8 cellular contexts compared by ENCODE assay signal in genomic region chr6:132798820-132799538, GRCh38. TPM values are rescaled to one million over a fixed set of nuclear protein-coding genes. Genes with fewer than 3 reads are reported as not detected.
DNase-seq lines count a peak whose midpoint lies in the region; FAIRE-seq and TF ChIP-seq lines count a peak whose summit lies in the region.

No MANE protein-coding gene starts in this region.

- no peak for FAIRE-seq in astrocyte (lab: Jason Lieb, UNC)

- H3K36me3 Mint-ChIP-seq in astrocyte (ENCODE audit: low read depth, unreplicated experiment), result no peaks in the 10 kb centered on the region

- H3K9me3 ChIP-seq in astrocyte (ENCODE audit: insufficient read depth, low read depth, low read length), result peaks cover 2% of the 10 kb centered on the region

- no peaks in the 10 kb centered on the region for H3K9me3 Mint-ChIP-seq in astrocyte (ENCODE audit: unreplicated experiment)

- DNase-seq in HFF-Myc (ENCODE audit: extremely low read depth, low read depth), result no peak
- DNase-seq in NAMALWA (ENCODE audit: low spot score), result peak; percentile 88
- peak; percentile 42 to 72 (median 55) for DNase-seq in T-helper 1 cell
- DNase-seq in astrocyte (ENCODE audit: low read depth), result no peak
- peak in 39 of 51 donors; percentile 2 to 80 (median 28) for DNase-seq in hypothalamus (lab: John Stamatoyannopoulos, UW)
- peak; percentile 65 for DNase-seq in retina
- no peak for DNase-seq in cortex of kidney (lab: John Stamatoyannopoulos, UW)

- peak overlapping the region; percentile 95 for H3K4me2 ChIP-seq in astrocyte (ENCODE audit: low read length)

- no peaks in the 10 kb centered on the region for H4K20me1 ChIP-seq in astrocyte (ENCODE audit: insufficient read depth, low read length)

- TF ChIP-seq CTCF in GM12875 (IDR thresholded peaks at IDR 0.05; ENCODE audit: borderline replicate concordance, insufficient read depth, low read depth, low read length) (peak; percentile 78), HFF-Myc (IDR thresholded peaks at IDR 0.05; ENCODE audit: low read depth, low read length, missing control alignments) (peak; percentile 87), astrocyte (IDR thresholded peaks at IDR 0.05; ENCODE audit: insufficient read depth, low read depth, low read length) (peak; percentile 95)

- H3K4me3 ChIP-seq in GM12875 (ENCODE audit: low read depth, low read length), result peak overlapping the region; percentile 72
- H3K4me3 ChIP-seq in HFF-Myc (replicated peaks; ENCODE audit: low read depth, low read length), result peak overlapping the region; percentile 73
- H3K4me3 ChIP-seq in astrocyte (ENCODE audit: insufficient read depth, low read depth, low read length), result peak overlapping the region; percentile 81

- no peak overlapping the region for H3K27ac ChIP-seq in astrocyte (ENCODE audit: low read depth, low read length)

- peak overlapping the region; percentile 67 for H2AFZ ChIP-seq in astrocyte (ENCODE audit: low read depth, low read length)

- no peaks in the 10 kb centered on the region for H3K4me1 ChIP-seq in astrocyte (ENCODE audit: insufficient read depth, low read length)

- H3K27me3 Mint-ChIP-seq in astrocyte (ENCODE audit: low read depth, unreplicated experiment), result no peaks in the 10 kb centered on the region

- no peaks in the 10 kb centered on the region for H3K36me3 ChIP-seq in astrocyte (ENCODE audit: insufficient read depth, low read length)

- peak overlapping the region; percentile 62 for H3K9ac ChIP-seq in astrocyte (ENCODE audit: low read length)

- H3K27ac Mint-ChIP-seq in astrocyte (ENCODE audit: unreplicated experiment), result peak overlapping the region; percentile 29

- no peaks in the 10 kb centered on the region for H3K4me1 Mint-ChIP-seq in astrocyte (ENCODE audit: low read depth, unreplicated experiment)

- peak overlapping the region; percentile 92 for H3K4me3 Mint-ChIP-seq in astrocyte (ENCODE audit: unreplicated experiment)

- no peaks in the 10 kb centered on the region for H3K27me3 ChIP-seq in astrocyte (ENCODE audit: insufficient read depth, low read length)

- no peaks in the 10 kb centered on the region for H3K79me2 ChIP-seq in astrocyte (ENCODE audit: insufficient read depth, low read length)

RNA-seq across cellular contexts. Expression of gene SLC18B1, which starts 0.5 kb away (rescaled TPM):
- 8.2 and 10.6 TPM in 2 replicates for total RNA-seq in astrocyte

RNA-seq across cellular contexts. Expression of gene RPS12, which starts 15.4 kb away (rescaled TPM):
- 959 and 1,022 TPM in 2 replicates for total RNA-seq in astrocyte

RNA-seq across cellular contexts. Expression of gene VNN2, which starts 41.3 kb away (rescaled TPM):
- total RNA-seq in astrocyte, result 0.18 TPM in 1 of 2 replicates, not detected in the other

Comparison
In these comparisons a context has a peak if more than half of its experiments do, and no peak if none do; other contexts are left out.
1. DNase-seq: peak in NAMALWA (single experiment), T-helper 1 cell (5 of 5), hypothalamus (39 of 51) and retina (single experiment); none in HFF-Myc (single experiment), astrocyte (single experiment) and cortex of kidney (single experiment).
2. Peak in every context shown above with its lines, with median percentiles within 50 percentile points of each other: H3K4me3 ChIP-seq and CTCF ChIP-seq.